Comparison of ENCODE assay signal across 8 cellular contexts in the genomic region with DNA sequence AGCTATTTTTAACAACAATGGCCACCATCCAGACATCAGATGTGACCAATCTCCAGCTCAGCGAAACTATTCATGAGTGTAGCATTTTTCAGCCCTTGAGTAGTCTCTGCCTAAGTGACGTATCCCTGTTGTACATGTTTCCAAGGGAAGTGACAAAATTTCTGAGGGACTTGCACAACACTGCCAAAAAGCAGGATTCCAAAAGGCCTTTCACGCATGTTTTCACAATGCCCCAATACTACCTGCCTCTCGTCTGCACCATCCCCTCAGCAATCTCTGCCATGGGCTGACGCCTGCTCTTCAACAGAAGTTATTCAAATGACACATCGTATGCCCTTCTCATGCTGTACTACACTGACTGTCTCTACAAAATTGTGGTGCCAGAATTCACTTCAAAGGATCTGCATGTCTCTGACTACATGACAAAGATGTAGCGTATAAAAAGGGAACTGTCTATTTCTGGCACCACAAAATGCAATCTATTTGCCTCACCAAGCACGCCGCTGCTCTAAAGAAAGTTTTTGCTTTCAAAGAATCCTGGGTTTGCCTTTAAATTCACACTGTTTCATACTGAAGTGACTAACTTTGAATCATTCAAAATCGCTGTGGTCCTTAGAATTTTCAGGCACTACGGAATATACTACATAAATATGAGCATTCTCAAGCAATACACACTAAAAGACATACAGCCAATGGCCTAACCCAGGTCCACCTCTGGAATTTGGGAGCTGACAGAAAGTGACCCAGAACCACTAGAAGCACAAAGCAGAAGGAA. TPM values are rescaled to one million over a fixed set of nuclear protein-coding genes. Genes with fewer than 3 reads are reported as not detected.
DNase-seq lines count a peak whose midpoint lies in the region; ATAC-seq, FAIRE-seq and TF ChIP-seq lines count a peak whose summit lies in the region.

No MANE protein-coding gene starts in this region.

- H2BK12ac ChIP-seq in mesenchymal stem cell (ENCODE audit: low read length in 2 of 2): no peak overlapping the region

- H2AK5ac ChIP-seq in mesenchymal stem cell (ENCODE audit: low read length, severe bottlenecking): peak overlapping the region; percentile 5

- peaks cover 1% of the 10 kb centered on the region for H3K27me3 Mint-ChIP-seq in GM23338 (ENCODE audit: insufficient read depth, low read depth, poor library complexity)

- 74% methylated on average over 11 of the region's 11 CpGs for WGBS in mesenchymal stem cell

- peaks cover 13% of the 10 kb centered on the region for H3K79me2 ChIP-seq in GM23338 (replicated peaks; ENCODE audit: insufficient read depth)

- TF ChIP-seq CTCF in cardiac fibroblast (IDR thresholded peaks at IDR 0.05; ENCODE audit: low read depth, low read length) (no peak), GM23338 (conservative IDR thresholded peaks at IDR 0.05; ENCODE audit: low read depth in 2 of 2) (no peak)

- no peak overlapping the region for H2BK120ac ChIP-seq in mesenchymal stem cell (ENCODE audit: low read depth, low read length)

- peaks cover 5% of the 10 kb centered on the region; the same call in 1 of the 2 replicates for H4K20me1 ChIP-seq in GM23338 (replicated peaks; ENCODE audit: insufficient read depth)

- H3K4me3 Mint-ChIP-seq in GM23338: no peak overlapping the region

- no peak overlapping the region for H2BK5ac ChIP-seq in mesenchymal stem cell (ENCODE audit: low read depth, low read length, poor library complexity, severe bottlenecking)

- no peak overlapping the region for H3K27ac Mint-ChIP-seq in GM23338

- H3K36me3 Mint-ChIP-seq in GM23338 (ENCODE audit: low read depth): peaks cover 4% of the 10 kb centered on the region; the same call in 1 of the 3 replicates

- no peak overlapping the region for H3K4me2 ChIP-seq in mesenchymal stem cell (ENCODE audit: low read length, poor library complexity, severe bottlenecking)
- no peak overlapping the region for H3K4me2 ChIP-seq in GM23338

- H4K91ac ChIP-seq in mesenchymal stem cell (ENCODE audit: low read length): no peak overlapping the region

- H3K9me2 ChIP-seq in GM23338 (ENCODE audit: insufficient read depth): 0 out of 2 replicates have a peak, but pooled peaks cover 4% of the 10 kb centered on the region

- H3K36me3 ChIP-seq in mesenchymal stem cell (ENCODE audit: control insufficient read depth in 1 of 2, insufficient read depth in 2 of 2, low read depth in 1 of 2, low read length in 2 of 2): no peaks in the 10 kb centered on the region
- H3K36me3 ChIP-seq in GM23338 (ENCODE audit: insufficient read depth): no peaks in the 10 kb centered on the region

- no peak overlapping the region for H2AFZ ChIP-seq in mesenchymal stem cell (ENCODE audit: low read depth, low read length)
- no peak overlapping the region for H2AFZ ChIP-seq in GM23338

- H3K9ac ChIP-seq in mesenchymal stem cell (ENCODE audit: low read length): peak overlapping the region; percentile 92

- ATAC-seq in GM23338: no peak; the same call in 2 of the 3 replicates

- H3K79me1 ChIP-seq in mesenchymal stem cell (replicated peaks; ENCODE audit: low read length, poor library complexity, severe bottlenecking): peaks cover 18% of the 10 kb centered on the region

- H3K9me3 Mint-ChIP-seq in GM23338: peaks cover 9% of the 10 kb centered on the region; the same call in 2 of the 3 replicates

- H3K23ac ChIP-seq in mesenchymal stem cell (ENCODE audit: low read length in 2 of 2): no peak overlapping the region

- H3K4ac ChIP-seq in mesenchymal stem cell (ENCODE audit: low read depth in 1 of 2, low read length in 2 of 2): peak overlapping the region in 1 of 2 experiments; percentile 64

- H4K8ac ChIP-seq in mesenchymal stem cell (ENCODE audit: low read length): peak overlapping the region; percentile 45

- peaks cover 29% of the 10 kb centered on the region for H3K4me1 Mint-ChIP-seq in GM23338

- no peaks in the 10 kb centered on the region for H3F3A ChIP-seq in GM23338 (replicated peaks; ENCODE audit: low read depth)

- no peak for FAIRE-seq in urothelium cell line (lab: Jason Lieb, UNC)

- DNase-seq in AML-193 (lab: John Stamatoyannopoulos, UW) (peak; percentile 83 to 88), M059J (ENCODE audit: low read depth) (peak; percentile 92), cardiac fibroblast (ENCODE audit: low read depth in 2 of 2) (peak; percentile 97 to 99), mesenchymal stem cell (peak; percentile 89), urothelium cell line (ENCODE audit: low spot score) (no peak), DMS153 treated with DMSO at 0.1 percent for 48 hours (lab: John Stamatoyannopoulos, UW; ENCODE audit: unreplicated experiment) (no peak), GM23338 (ENCODE audit: low spot score) (no peak)
- no peak for DNase-seq in stimulated activated CD4-positive, alpha-beta T cell treated with anti-CD3 and anti-CD28 coated beads, Interleukin-2, amount 100 ng/mL, for 24 hours

- no peak overlapping the region for H3K14ac ChIP-seq in mesenchymal stem cell (ENCODE audit: low read length in 2 of 2)

- H3K4me3 ChIP-seq in cardiac fibroblast (replicated peaks in 1 of 2; ENCODE audit: low read depth in 2 of 2, low read length in 2 of 2): peak overlapping the region in 1 of 2 donors; percentile 19
- H3K4me3 ChIP-seq in mesenchymal stem cell (ENCODE audit: insufficient read depth in 1 of 2, low read depth in 1 of 2, low read length in 2 of 2): peak overlapping the region in 1 of 2 experiments; percentile 69
- H3K4me3 ChIP-seq in GM23338: no peak overlapping the region

- no peaks in the 10 kb centered on the region for H3K9me3 ChIP-seq in mesenchymal stem cell (ENCODE audit: control insufficient read depth, low read length)

- H3K27ac ChIP-seq in mesenchymal stem cell (ENCODE audit: low read length, poor library complexity, severe bottlenecking) (peak overlapping the region; percentile 72), GM23338 (ENCODE audit: low read depth) (no peak overlapping the region)

- H3K4me1 ChIP-seq in mesenchymal stem cell (ENCODE audit: control insufficient read depth, insufficient read depth, low read depth, low read length) (peaks cover 6% of the 10 kb centered on the region), GM23338 (ENCODE audit: insufficient read depth) (peaks cover 11% of the 10 kb centered on the region)

- peak overlapping the region; percentile 14 to 86 for H3K18ac ChIP-seq in mesenchymal stem cell (ENCODE audit: low read depth in 1 of 2, low read length in 2 of 2)

- H2BK15ac ChIP-seq in mesenchymal stem cell (ENCODE audit: low read depth, poor library complexity, severe bottlenecking): no peak overlapping the region

- H3K27me3 ChIP-seq in mesenchymal stem cell (ENCODE audit: control insufficient read depth in 1 of 2, insufficient read depth in 1 of 2, low read length in 2 of 2) (no peaks in the 10 kb centered on the region), GM23338 (ENCODE audit: insufficient read depth) (no peaks in the 10 kb centered on the region)

RNA-seq across cellular contexts. Expression of gene JAK1, which starts 32.9 kb away (rescaled TPM):
- 56.2 and 90.9 TPM in 2 replicates for total RNA-seq in M059J (2014; rRNA removed; shearing (Covaris generic))
- 69.2 TPM for polyA plus RNA-seq in mesenchymal stem cell (2013, experiment 1 of 2)
- 68.5 TPM for polyA plus RNA-seq in mesenchymal stem cell (2013, experiment 2 of 2)
- 15.8 and 19.5 TPM in 2 replicates for total RNA-seq in GM23338 (2014; rRNA removed; shearing (Covaris generic))
- 7.9 and 8.0 TPM in 2 replicates for polyA plus RNA-seq in GM23338 (2016; fragmentation: Nextera tagmentation; extraction: Ambion mirVana)

Comparison
In these comparisons a context has a peak if more than half of its experiments do, and no peak if none do; other contexts are left out.
1. DNase-seq: peak in AML-193 (2 of 2), M059J (single experiment), cardiac fibroblast (2 of 2) and mesenchymal stem cell (single experiment); none in urothelium cell line (single experiment), stimulated activated CD4-positive, alpha-beta T cell treated with anti-CD3 and anti-CD28 coated beads, Interleukin-2, amount 100 ng/mL, for 24 hours (0 of 2), DMS153 treated with DMSO at 0.1 percent for 48 hours (single experiment) and GM23338 (single experiment).